1 cellular context compared by ENCODE assay signal in the genomic region with DNA sequence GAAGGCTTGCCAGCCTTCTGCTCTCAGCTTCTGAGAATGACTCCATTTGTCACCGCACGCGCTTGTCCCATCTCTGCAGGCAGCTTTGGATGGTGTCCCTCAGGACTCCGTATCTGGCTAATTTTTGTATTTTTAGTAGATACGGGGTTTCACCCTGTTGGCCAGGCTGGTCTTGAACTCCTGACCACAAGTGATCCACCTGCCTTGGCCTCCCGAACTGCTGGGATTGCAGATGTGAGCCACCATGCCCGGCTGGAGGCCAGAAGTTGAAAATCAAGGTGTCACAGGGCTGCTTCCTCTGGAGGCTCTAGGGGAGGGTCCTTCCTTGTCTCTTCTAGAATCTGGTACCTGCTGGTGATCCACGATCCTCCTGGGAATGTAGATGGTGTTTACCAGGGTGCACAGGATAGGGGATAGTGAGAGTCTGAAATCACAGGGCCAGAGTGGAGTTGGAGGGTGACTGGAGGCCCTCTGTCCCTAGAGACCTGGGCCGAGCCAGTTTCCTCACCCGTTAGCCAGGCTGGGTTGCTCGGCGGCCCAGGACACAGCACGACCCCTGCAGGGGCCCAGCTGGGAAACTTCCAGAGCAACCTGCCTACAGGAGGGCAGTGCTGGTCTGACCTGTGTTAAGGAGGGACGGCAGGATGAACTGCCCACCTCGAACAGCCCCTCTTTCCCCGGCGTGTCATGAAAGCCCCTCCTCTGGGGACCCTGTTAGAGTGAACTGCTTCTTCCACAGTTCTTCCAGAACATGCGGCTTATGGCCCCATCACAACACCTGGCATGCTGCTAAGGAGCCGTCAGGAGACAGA.
TF ChIP-seq lines count a peak whose summit lies in the region.

No MANE protein-coding gene starts in this region.

TF ChIP-seq in GM23338, 12 proteins besides CTCF, POLR2A, EP300 and RAD21 (continued from another document):
- TF ChIP-seq ZNF462 (CRISPR knock-in tag; IDR thresholded peaks at IDR 0.05), result no peak
